2 cellular contexts compared by ENCODE assay signal in genomic region chr1:198498881-198499280, GRCh38.
TF ChIP-seq lines count a peak whose summit lies in the region.

No MANE protein-coding gene starts in this region.

TF ChIP-seq in GM23338, 12 proteins besides CTCF, POLR2A, EP300 and RAD21:
- no peak for TF ChIP-seq ZNF462 (CRISPR knock-in tag; IDR thresholded peaks at IDR 0.05)
- no peak for TF ChIP-seq CREB1 (CRISPR knock-in tag; IDR thresholded peaks at IDR 0.05; ENCODE audit: low read depth)

TF ChIP-seq in SK-N-SH treated with all-trans-retinoic acid at 6 μM for 48 hours, 23 proteins besides CTCF, POLR2A, EP300 and RAD21 (continued from another document):
- no peak for TF ChIP-seq CSRNP3 (CRISPR knock-in tag; IDR thresholded peaks at IDR 0.05)
- TF ChIP-seq PATZ1 (CRISPR knock-in tag; IDR thresholded peaks at IDR 0.05; ENCODE audit: borderline replicate concordance): no peak
- no peak for TF ChIP-seq ESRRG (CRISPR knock-in tag; IDR thresholded peaks at IDR 0.05)
- no peak for TF ChIP-seq ZNF565 (CRISPR knock-in tag; conservative IDR thresholded peaks at IDR 0.05; ENCODE audit: low read depth)
- TF ChIP-seq TCF4 (CRISPR knock-in tag; IDR thresholded peaks at IDR 0.05; ENCODE audit: borderline replicate concordance): no peak
- TF ChIP-seq ISL1 (CRISPR knock-in tag; IDR thresholded peaks at IDR 0.05): no peak
- no peak for TF ChIP-seq CSDC2 (CRISPR knock-in tag; IDR thresholded peaks at IDR 0.05)
- no peak for TF ChIP-seq ZFP3 (CRISPR knock-in tag; IDR thresholded peaks at IDR 0.05)
- no peak for TF ChIP-seq CREB5 (CRISPR knock-in tag; IDR thresholded peaks at IDR 0.05; ENCODE audit: low read depth)
- TF ChIP-seq PPARA (CRISPR knock-in tag; IDR thresholded peaks at IDR 0.05; ENCODE audit: borderline replicate concordance): no peak
- TF ChIP-seq ZFP30 (CRISPR knock-in tag; IDR thresholded peaks at IDR 0.05): no peak
